Comparison of ENCODE assay signal across 8 cellular contexts in genomic region chr12:12722351-12723146, GRCh38. TPM values are rescaled to one million over a fixed set of nuclear protein-coding genes. Genes with fewer than 3 reads are reported as not detected.
DNase-seq lines count a peak whose midpoint lies in the region; ATAC-seq, FAIRE-seq and TF ChIP-seq lines count a peak whose summit lies in the region.

No MANE protein-coding gene starts in this region.

- peak overlapping the region; percentile 89 for H3K4me2 ChIP-seq in GM23248 (ENCODE audit: unreplicated experiment)
- peak overlapping the region; percentile 67 to 95; a peak in 3 of 4 replicates for H3K4me2 ChIP-seq in H1 (ENCODE audit: insufficient read depth in 1 of 2, low read depth in 2 of 2, low read length in 2 of 2)
- peak overlapping the region; percentile 92 for H3K4me2 ChIP-seq in parathyroid adenoma (ENCODE audit: low read length)

- peaks cover 49% of the 10 kb centered on the region for H3F3A ChIP-seq in GM23248 (ENCODE audit: insufficient read depth)

- no peak for TF ChIP-seq POLR2A in H1 (IDR thresholded peaks at IDR 0.05; ENCODE audit: control extremely low read depth in 1 of 2, low read depth in 2 of 2, low read length in 2 of 2)

- POLR2A ChIA-PET in AG04450 (lab: Yijun Ruan, JAX) = interaction anchor here (1.1 kb wide), 1 partner anchor 14 kb away, joined by 6 read pairs; no protein-coding TSS in a partner anchor
- POLR2A ChIA-PET in H1 (lab: Charles Lee; ENCODE audit: partially characterized antibody) = interaction anchor here (0.6 to 4.5 kb wide), 5 partner anchors 8 to 376 kb away, joined by 3 to 51 read pairs (median 3); partner anchors contain the start of gene BORCS5

- DNase-seq in AG04450 (ENCODE audit: low read depth, low spot score) = no peak
- DNase-seq in GM23248 = peak; percentile 56
- no peak for DNase-seq in RWPE2 (ENCODE audit: low spot score)
- DNase-seq in H1 (ENCODE audit: low read depth in 1 of 2, low spot score in 2 of 2) = no peak
- no peak for DNase-seq in T-helper 9 cell

- H3K4me3 ChIP-seq in AG04450 (ENCODE audit: low read depth, low read length) (peak overlapping the region; percentile 86), GM23248 (peak overlapping the region; percentile 90), RWPE2 (ENCODE audit: severe bottlenecking) (peak overlapping the region; percentile 64), H1 (ENCODE audit: extremely low read depth in 1 of 4, insufficient read depth in 2 of 4, low read depth in 3 of 4, low read length in 4 of 4) (peak overlapping the region in 1 of 4 experiments; percentile 98; a peak in 2 of 8 replicates), parathyroid adenoma (ENCODE audit: low read depth, low read length) (peak overlapping the region; percentile 87)

- in situ Hi-C loops in GM23248 (cut with MboI) = loop anchor here (25.0 kb wide), 2 partner anchors 635 to 1135 kb away; no protein-coding TSS in a partner anchor

- H4K20me1 ChIP-seq in GM23248 (ENCODE audit: insufficient read depth) = no peaks in the 10 kb centered on the region
- peaks cover 10 to 12% of the 10 kb centered on the region in 2 experiments for H4K20me1 ChIP-seq in H1 (replicated peaks in 1 of 2; ENCODE audit: control insufficient read depth in 1 of 2, insufficient read depth in 2 of 2, low read length in 2 of 2)

- 2 to 5% methylated on average over 3 of the region's 3 CpGs for WGBS in GM23248 (ENCODE audit: low coverage in 1 of 2, low lambda C conversion rate in 2 of 2, missing lambda C conversion rate in 2 of 2), 2 experiments
- 75% methylated on average over 3 of the region's 3 CpGs; no CpG with 5 or more reads in 1 of the 2 experiments for WGBS in H1 (ENCODE audit: extremely low coverage in 1 of 2, insufficient coverage in 1 of 2, insufficient read length in 1 of 2, insufficient replicate concordance in 2 of 2, low coverage in 1 of 2, low lambda C conversion rate in 2 of 2, missing lambda C conversion rate in 1 of 2), 2 experiments

- no peak overlapping the region for H3K23ac ChIP-seq in H1 (ENCODE audit: insufficient read length)

- CTCF ChIA-PET in AG04450 (lab: Charles Lee) (interaction anchor here (0.5 to 2.0 kb wide), 3 partner anchors 15 to 66 kb away, joined by 3 to 18 read pairs (median 5); no protein-coding TSS in a partner anchor), H1 (lab: Charles Lee; ENCODE audit: partially characterized antibody) (interaction anchor here (0.8 to 2.1 kb wide), 2 partner anchors 12 to 14 kb away, joined by 3 to 12 read pairs; no protein-coding TSS in a partner anchor)

- no peak for TF ChIP-seq EP300 in H1 (IDR thresholded peaks at IDR 0.05; ENCODE audit: borderline replicate concordance in 1 of 2, low read depth in 2 of 2, low read length in 2 of 2)

- no peak overlapping the region for H4K91ac ChIP-seq in H1 (replicated peaks; ENCODE audit: insufficient read length, low read length)

- H2AK5ac ChIP-seq in H1 (ENCODE audit: low read depth, low read length) = no peak overlapping the region

- H2BK120ac ChIP-seq in H1 (replicated peaks; ENCODE audit: low read depth, low read length) = no peak overlapping the region

- H3K36me3 ChIP-seq in GM23248 (ENCODE audit: low read depth) = peaks cover 27% of the 10 kb centered on the region; the same call in 1 of the 2 replicates
- H3K36me3 ChIP-seq in RWPE2 (ENCODE audit: low read depth) = peaks cover 45% of the 10 kb centered on the region
- peaks cover 0 to 40% (median 10%) of the 10 kb centered on the region in 4 experiments; a peak in 6 of 8 replicates for H3K36me3 ChIP-seq in H1 (ENCODE audit: control insufficient read depth in 2 of 4, insufficient read depth in 4 of 4, low read length in 3 of 4)
- no peaks in the 10 kb centered on the region for H3K36me3 ChIP-seq in parathyroid adenoma (ENCODE audit: control insufficient read depth, insufficient read depth, low read length)

- H3K23me2 ChIP-seq in H1 (ENCODE audit: low read depth, low read length) = peaks cover 22% of the 10 kb centered on the region

- TF ChIP-seq RAD21 in H1 (IDR thresholded peaks at IDR 0.05 in 1 of 2, conservative IDR thresholded peaks at IDR 0.05 in 1 of 2; ENCODE audit: low read depth in 2 of 2, low read length in 2 of 2) = no peak

- H3K4me1 ChIP-seq in GM23248 (ENCODE audit: insufficient read depth) (peaks cover 40% of the 10 kb centered on the region), RWPE2 (ENCODE audit: insufficient read depth, poor library complexity, severe bottlenecking) (peaks cover 15% of the 10 kb centered on the region), H1 (replicated peaks in 1 of 4; ENCODE audit: control insufficient read depth in 3 of 4, insufficient read depth in 4 of 4, low read length in 3 of 4) (peaks cover 0 to 8% (median 2%) of the 10 kb centered on the region in 4 experiments; a peak in 5 of 7 replicates), parathyroid adenoma (peaks cover 7% of the 10 kb centered on the region)

- H3K4ac ChIP-seq in H1 (replicated peaks; ENCODE audit: insufficient read length, low read depth, low read length) = no peak overlapping the region

- peaks cover 7% of the 10 kb centered on the region; the same call in 1 of the 2 replicates for H3K79me1 ChIP-seq in H1 (ENCODE audit: low read depth, low read length)

- H3K79me2 ChIP-seq in GM23248 (ENCODE audit: insufficient read depth) (peaks cover 76% of the 10 kb centered on the region), H1 (ENCODE audit: control insufficient read depth in 1 of 2, insufficient read depth in 2 of 2, low read length in 2 of 2) (peaks cover 8 to 30% of the 10 kb centered on the region in 2 experiments; a peak in 3 of 4 replicates), parathyroid adenoma (peaks cover 24% of the 10 kb centered on the region)

- no peak overlapping the region for H3K14ac ChIP-seq in H1 (ENCODE audit: insufficient read length)

- H3K9me3 ChIP-seq in AG04450 (ENCODE audit: control insufficient read depth, insufficient read depth, low read length) = peaks cover 6% of the 10 kb centered on the region; the same call in 1 of the 2 replicates
- no peaks in the 10 kb centered on the region for H3K9me3 ChIP-seq in GM23248 (ENCODE audit: low read depth)
- H3K9me3 ChIP-seq in RWPE2 (ENCODE audit: severe bottlenecking) = no peaks in the 10 kb centered on the region
- H3K9me3 ChIP-seq in H1 (ENCODE audit: insufficient read depth in 2 of 2, low read depth in 1 of 2, low read length in 1 of 2) = no peaks in the 10 kb centered on the region
- H3K9me3 ChIP-seq in parathyroid adenoma (ENCODE audit: control insufficient read depth, low read length) = no peaks in the 10 kb centered on the region

- H3K56ac ChIP-seq in H1 (replicated peaks; ENCODE audit: insufficient read length, low read depth, low read length) = no peak overlapping the region

- no peak overlapping the region for H2BK15ac ChIP-seq in H1 (ENCODE audit: low read length)

- FAIRE-seq in H1 (lab: Jason Lieb, UNC) = no peak

- no peak for ATAC-seq in RWPE2 (ENCODE audit: low read depth)
- no peak for ATAC-seq in GM18858 (IDR thresholded peaks at IDR 0.05; ENCODE audit: unreplicated experiment)
- ATAC-seq in HG03039 (IDR thresholded peaks at IDR 0.05; ENCODE audit: unreplicated experiment) = no peak

- H2BK5ac ChIP-seq in H1 (ENCODE audit: low read depth, low read length) = no peak overlapping the region

- H2AFZ ChIP-seq in GM23248 (no peak overlapping the region), H1 (ENCODE audit: low read length) (no peak overlapping the region), parathyroid adenoma (no peak overlapping the region)

- no peak overlapping the region for H4K5ac ChIP-seq in H1 (ENCODE audit: insufficient read length, low read depth, low read length)

- no peak overlapping the region for H2BK20ac ChIP-seq in H1 (ENCODE audit: low read length)

- H3K9ac ChIP-seq in GM23248 = peak overlapping the region; percentile 97
- no peak overlapping the region for H3K9ac ChIP-seq in H1 (replicated peaks in 1 of 4; ENCODE audit: extremely low read depth in 1 of 4, low read depth in 3 of 4, low read length in 3 of 4)
- H3K9ac ChIP-seq in parathyroid adenoma = no peak overlapping the region

- no peak overlapping the region for H2BK12ac ChIP-seq in H1 (ENCODE audit: low read depth, low read length)

- H3K27ac ChIP-seq in AG04450 (ENCODE audit: low read depth, low read length) = no peak overlapping the region
- H3K27ac ChIP-seq in GM23248 = peak overlapping the region; percentile 94
- peak overlapping the region; percentile 97 for H3K27ac ChIP-seq in RWPE2 (ENCODE audit: poor library complexity, severe bottlenecking)
- H3K27ac ChIP-seq in H1 (ENCODE audit: low read depth, low read length) = no peak overlapping the region
- H3K27ac ChIP-seq in parathyroid adenoma = peak overlapping the region; percentile 91

- no peaks in the 10 kb centered on the region for H3K27me3 ChIP-seq in AG04450 (ENCODE audit: control insufficient read depth, insufficient read depth, low read length)
- no peaks in the 10 kb centered on the region for H3K27me3 ChIP-seq in GM23248 (replicated peaks; ENCODE audit: insufficient read depth)
- H3K27me3 ChIP-seq in RWPE2 (ENCODE audit: insufficient read depth, poor library complexity, severe bottlenecking) = no peaks in the 10 kb centered on the region
- H3K27me3 ChIP-seq in H1 (replicated peaks in 1 of 4; ENCODE audit: control insufficient read depth in 3 of 4, extremely low read depth in 1 of 4, insufficient read depth in 3 of 4, low read length in 3 of 4) = peaks cover 0 to 4% (median under 1%) of the 10 kb centered on the region in 4 experiments; a peak in 2 of 7 replicates
- H3K27me3 ChIP-seq in parathyroid adenoma (ENCODE audit: control insufficient read depth, insufficient read depth, low read length) = no peaks in the 10 kb centered on the region

- TF ChIP-seq CTCF in AG04450 (IDR thresholded peaks at IDR 0.05; ENCODE audit: low read depth, low read length) (no peak), RWPE2 (IDR thresholded peaks at IDR 0.05; ENCODE audit: poor library complexity, severe bottlenecking) (no peak), H1 (IDR thresholded peaks at IDR 0.05; ENCODE audit: control extremely low read depth in 1 of 3, insufficient read depth in 1 of 3, low read depth in 1 of 3, low read length in 3 of 3) (no peak), parathyroid adenoma (IDR thresholded peaks at IDR 0.05) (no peak)

- H3K9me2 ChIP-seq in GM23248 (ENCODE audit: insufficient read depth) = no peaks in the 10 kb centered on the region

- H4K8ac ChIP-seq in H1 (ENCODE audit: extremely low read depth, insufficient read depth, low read length) = no peak overlapping the region

- no peak overlapping the region for H3K18ac ChIP-seq in H1 (ENCODE audit: extremely low read depth, low read length)

RNA-seq across cellular contexts. Expression of gene CDKN1B, which starts 5.4 kb away (rescaled TPM):
- polyA plus RNA-seq in AG04450 (2011; rRNA removed) (17.9 and 23.1 TPM in 2 replicates), GM23248 (2016; fragmentation: Nextera tagmentation; extraction: Ambion mirVana) (3.4 TPM in 2 replicates), H1 (2011; rRNA removed) (6.5 and 9.4 TPM in 2 replicates)
- polyA minus RNA-seq in AG04450 (2011; rRNA and poly(A)+ RNA removed) = 16.0 and 16.6 TPM in 2 replicates
- 24.4 and 27.9 TPM in 2 replicates for total RNA-seq in GM23248 (2014; rRNA removed; shearing (Covaris generic))
- total RNA-seq in H1 (2021; fragmentation: NEBNext Ultra II Directional; extraction: Animal tissue kit (Norgen Biotek cat#: 25700)) = 27.2 and 28.8 TPM in 2 replicates
- 11.1 TPM for polyA plus RNA-seq in H1 (2011; cell fraction: cytosol; rRNA removed)
- polyA plus RNA-seq in H1 (2011; cell fraction: nucleus; rRNA removed) = 9.4 TPM
- polyA plus RNA-seq in H1 (2012, experiment 1 of 2) = 14.5 to 18.1 TPM (median 17.0 TPM) in 4 replicates
- polyA plus RNA-seq in H1 (2012, experiment 2 of 2) = 8.3 TPM
- polyA plus RNA-seq in H1 (2013, experiment 1 of 2) = 15.1 TPM
- polyA plus RNA-seq in H1 (2013, experiment 2 of 2) = 14.9 TPM
- 4.2 and 6.1 TPM in 2 replicates for polyA minus RNA-seq in H1 (2011; rRNA and poly(A)+ RNA removed)
- polyA minus RNA-seq in H1 (2011; cell fraction: cytosol; rRNA and poly(A)+ RNA removed) = 18.7 TPM
- polyA minus RNA-seq in H1 (2011; cell fraction: nucleus; rRNA and poly(A)+ RNA removed) = 11.4 TPM

RNA-seq across cellular contexts. Expression of gene GPR19, which starts 26.6 kb away (rescaled TPM):
- 0.09 and 0.16 TPM in 2 replicates for polyA plus RNA-seq in AG04450 (2011; rRNA removed)
- polyA minus RNA-seq in AG04450 (2011; rRNA and poly(A)+ RNA removed) = not detected in 2 replicates
- not detected in 2 replicates for total RNA-seq in GM23248 (2014; rRNA removed; shearing (Covaris generic))
- 0.18 TPM in 1 of 2 replicates, not detected in the other for polyA plus RNA-seq in GM23248 (2016; fragmentation: Nextera tagmentation; extraction: Ambion mirVana)
- 17.1 and 19.1 TPM in 2 replicates for total RNA-seq in H1 (2021; fragmentation: NEBNext Ultra II Directional; extraction: Animal tissue kit (Norgen Biotek cat#: 25700))
- 10.9 and 19.3 TPM in 2 replicates for polyA plus RNA-seq in H1 (2011; rRNA removed)
- 13.2 TPM for polyA plus RNA-seq in H1 (2011; cell fraction: cytosol; rRNA removed)
- polyA plus RNA-seq in H1 (2011; cell fraction: nucleus; rRNA removed) = 9.3 TPM
- 12.8 to 15.4 TPM (median 14.3 TPM) in 4 replicates for polyA plus RNA-seq in H1 (2012, experiment 1 of 2)
- 2.7 TPM for polyA plus RNA-seq in H1 (2012, experiment 2 of 2)
- polyA plus RNA-seq in H1 (2013, experiment 1 of 2) = 20.5 TPM
- polyA plus RNA-seq in H1 (2013, experiment 2 of 2) = 21.2 TPM
- 27.4 and 30.6 TPM in 2 replicates for polyA minus RNA-seq in H1 (2011; rRNA and poly(A)+ RNA removed)
- 6.8 TPM for polyA minus RNA-seq in H1 (2011; cell fraction: cytosol; rRNA and poly(A)+ RNA removed)
- polyA minus RNA-seq in H1 (2011; cell fraction: nucleus; rRNA and poly(A)+ RNA removed) = 21.1 TPM

Comparison
In these comparisons a context has a peak if more than half of its experiments do, and no peak if none do; other contexts are left out.
1. H3K27ac ChIP-seq: peak in GM23248 (single experiment), RWPE2 (single experiment) and parathyroid adenoma (single experiment); none in AG04450 (single experiment) and H1 (single experiment).
2. Peak in every context shown above with its lines, with median percentiles within 50 percentile points of each other: H3K4me2 ChIP-seq.